Comparison of ENCODE assay signal across 17 cellular contexts in genomic region chr16:86570542-86571196, GRCh38. TPM values are rescaled to one million over a fixed set of nuclear protein-coding genes. Genes with fewer than 3 reads are reported as not detected.
DNase-seq lines count a peak whose midpoint lies in the region; ATAC-seq and TF ChIP-seq lines count a peak whose summit lies in the region.
"Had no signal": no experiment of that assay in that cellular context is flagged by ENCODE, and none has a peak within 500 bp of the region (broad histone marks: within the 10 kb centered on the region; RNA-seq: fewer than 3 reads in every experiment).

No MANE protein-coding gene starts in this region.

- peak overlapping the region in 1 of 3 donors; percentile 40 for H3K4me3 ChIP-seq in breast epithelium
- H3K4me3 ChIP-seq in astrocyte of the spinal cord (ENCODE audit: low read depth, low read length) = peak overlapping the region; percentile 99
- peak overlapping the region; percentile 81 to 86 for H3K4me3 ChIP-seq in tibial artery
- H3K4me3 ChIP-seq: HAP-1, lung had no signal

- BruUV-seq in MCF 10A (replicated peaks; lab: Mats Ljungman, UMichigan) = no TSS peak

- H3K27me3 Mint-ChIP-seq in MCF 10A (ENCODE audit: insufficient read depth, unreplicated experiment) = no peaks in the 10 kb centered on the region

- in situ Hi-C loops in astrocyte of the spinal cord (cut with HindIII; ENCODE audit: low sequenced_read_pairs) = loop anchor here (25.0 kb wide), 1 partner anchor 492 kb away; no protein-coding TSS in a partner anchor

- H3K27ac ChIP-seq in breast epithelium (no peak overlapping the region), tibial artery (peak overlapping the region; percentile 95 to 97)

- TF ChIP-seq POLR2A in breast epithelium (IDR thresholded peaks at IDR 0.05) = no peak

- POLR2A ChIA-PET in MCF 10A (lab: Yijun Ruan, JAX) = interaction anchor here (1.8 to 7.2 kb wide), 2 partner anchors 94 to 492 kb away, joined by 7 to 42 read pairs; no protein-coding TSS in a partner anchor

- H3K9me3 ChIP-seq in breast epithelium (no peaks in the 10 kb centered on the region), tibial artery (no peaks in the 10 kb centered on the region)
- H3K9me3 ChIP-seq: HAP-1 had no signal

- H3K27me3 ChIP-seq in breast epithelium = peaks cover 3 to 90% of the 10 kb centered on the region in 2 donors
- no peaks in the 10 kb centered on the region for H3K27me3 ChIP-seq in tibial artery

- DNase-seq in MCF 10A (ENCODE audit: unreplicated experiment) = no peak
- no peak for DNase-seq in breast epithelium (ENCODE audit: low spot score in 2 of 2)
- peak; percentile 61 for DNase-seq in astrocyte of the spinal cord (ENCODE audit: low read depth, low spot score)
- peak; percentile 40 for DNase-seq in iris pigment epithelial cell (ENCODE audit: low read depth)
- DNase-seq in tibial artery = peak in 1 of 2 donors; percentile 66
- no peak for DNase-seq in activated gamma-delta T cell (lab: John Stamatoyannopoulos, UW)
- DNase-seq: activated CD4-positive, alpha-beta T cell treated with anti-CD3 and anti-CD28 coated beads, Interleukin-2, amount 50 U/mL, for 48 hours; activated gamma-delta T cell treated with Interleukin-2 at 50 U/mL for 16 hours; DMS53; KG1; NK-92 treated with Interleukin-12 subunit alpha and Interleukin-12 subunit beta, amount 100 ng/mL, for 24 hours had no signal

- no peak for ATAC-seq in GM19452 (IDR thresholded peaks at IDR 0.05; ENCODE audit: unreplicated experiment)
- no peak for ATAC-seq in HG03457 (IDR thresholded peaks at IDR 0.05; ENCODE audit: unreplicated experiment)

- peaks cover 19% of the 10 kb centered on the region for H3K4me1 Mint-ChIP-seq in MCF 10A (ENCODE audit: insufficient read depth, unreplicated experiment)

- intact Hi-C loops in MCF 10A (cut with micrococcal nuclease) (no loop called here), breast epithelium (cut with DNase I; ENCODE audit: low total_unique reads) (no loop called here), tibial artery (cut with DNase I; ENCODE audit: low total_unique reads) (no loop called here)

- H3K27ac Mint-ChIP-seq in MCF 10A (ENCODE audit: low read depth, unreplicated experiment) = peak overlapping the region; percentile 96
- H3K27ac Mint-ChIP-seq: T-helper 1 cell treated with Interleukin-12 subunit alpha and Interleukin-12 subunit beta and Interleukin-4 antibody, amounts not matched to agents 30 μg/mL and 1 μg/mL, for 36 hours had no signal

- H3K4me1 ChIP-seq in breast epithelium = no peaks in the 10 kb centered on the region
- peaks cover 0 to 44% (median 41%) of the 10 kb centered on the region in 4 donors for H3K4me1 ChIP-seq in tibial artery

- H3K36me3 Mint-ChIP-seq in MCF 10A (ENCODE audit: insufficient read depth, unreplicated experiment) = peaks cover 57% of the 10 kb centered on the region

- no peaks in the 10 kb centered on the region for H3K9me3 Mint-ChIP-seq in MCF 10A (ENCODE audit: unreplicated experiment)
- H3K9me3 Mint-ChIP-seq: T-helper 1 cell treated with Interleukin-12 subunit alpha and Interleukin-12 subunit beta and Interleukin-4 antibody, amounts not matched to agents 30 μg/mL and 1 μg/mL, for 36 hours had no signal

- CTCF ChIA-PET in MCF 10A (lab: Yijun Ruan, JAX) = interaction anchor here (0.5 to 1.8 kb wide), 8 partner anchors 23 to 1065 kb away, joined by 3 to 9 read pairs (median 3); partner anchors contain the start of gene C16orf95

- H3K36me3 ChIP-seq in breast epithelium = no peaks in the 10 kb centered on the region
- peaks cover 0 to 5% (median 0%) of the 10 kb centered on the region in 3 donors for H3K36me3 ChIP-seq in tibial artery
- H3K36me3 ChIP-seq: HAP-1 had no signal

- H3K4me3 Mint-ChIP-seq in MCF 10A (ENCODE audit: unreplicated experiment) = peak overlapping the region; percentile 90
- H3K4me3 Mint-ChIP-seq: T-helper 1 cell treated with Interleukin-12 subunit alpha and Interleukin-12 subunit beta and Interleukin-4 antibody, amounts not matched to agents 30 μg/mL and 1 μg/mL, for 36 hours had no signal

- no peak for TF ChIP-seq CTCF in MCF 10A (IDR thresholded peaks at IDR 0.05; ENCODE audit: unreplicated experiment)
- TF ChIP-seq CTCF in breast epithelium (IDR thresholded peaks at IDR 0.05) = no peak
- TF ChIP-seq CTCF in astrocyte of the spinal cord (IDR thresholded peaks at IDR 0.05; ENCODE audit: low read depth, low read length) = no peak
- no peak for TF ChIP-seq CTCF in tibial artery (IDR thresholded peaks at IDR 0.05)

RNA-seq across cellular contexts. Expression of gene FOXC2, which starts 4.0 kb away (rescaled TPM):
- total RNA-seq in MCF 10A (2022) (16.8 and 22.5 TPM in 2 replicates), breast epithelium (under 1 TPM; 0.15 to 0.98 (median 0.32) TPM)

RNA-seq across cellular contexts. Expression of gene FOXL1, which starts 7.7 kb away (rescaled TPM):
- 4.7 and 4.9 TPM in 2 replicates for total RNA-seq in MCF 10A (2022)
- 1 to 10 TPM in 1 of 3 donors, under 1 TPM in 2; 0.16 to 1.5 (median 0.98) TPM for total RNA-seq in breast epithelium
- total RNA-seq: subcutaneous adipose tissue had no signal

RNA-seq across cellular contexts. Expression of gene MTHFSD, which starts 15.6 kb away (rescaled TPM):
- total RNA-seq in MCF 10A (2022) (30.7 and 39.1 TPM in 2 replicates), breast epithelium (10 to 100 TPM; 15.8 to 30.2 (median 27.7) TPM)

Comparison
In these comparisons a context has a peak if more than half of its experiments do, and no peak if none do; other contexts are left out.
1. DNase-seq: peak in astrocyte of the spinal cord (single experiment) and iris pigment epithelial cell (single experiment); none in MCF 10A (single experiment), breast epithelium (0 of 2) and activated gamma-delta T cell (single experiment).
2. H3K27ac ChIP-seq: peak in tibial artery (2 of 2); none in breast epithelium (0 of 2).